ENCODE assay signal across 8 cellular contexts in the genomic region with DNA sequence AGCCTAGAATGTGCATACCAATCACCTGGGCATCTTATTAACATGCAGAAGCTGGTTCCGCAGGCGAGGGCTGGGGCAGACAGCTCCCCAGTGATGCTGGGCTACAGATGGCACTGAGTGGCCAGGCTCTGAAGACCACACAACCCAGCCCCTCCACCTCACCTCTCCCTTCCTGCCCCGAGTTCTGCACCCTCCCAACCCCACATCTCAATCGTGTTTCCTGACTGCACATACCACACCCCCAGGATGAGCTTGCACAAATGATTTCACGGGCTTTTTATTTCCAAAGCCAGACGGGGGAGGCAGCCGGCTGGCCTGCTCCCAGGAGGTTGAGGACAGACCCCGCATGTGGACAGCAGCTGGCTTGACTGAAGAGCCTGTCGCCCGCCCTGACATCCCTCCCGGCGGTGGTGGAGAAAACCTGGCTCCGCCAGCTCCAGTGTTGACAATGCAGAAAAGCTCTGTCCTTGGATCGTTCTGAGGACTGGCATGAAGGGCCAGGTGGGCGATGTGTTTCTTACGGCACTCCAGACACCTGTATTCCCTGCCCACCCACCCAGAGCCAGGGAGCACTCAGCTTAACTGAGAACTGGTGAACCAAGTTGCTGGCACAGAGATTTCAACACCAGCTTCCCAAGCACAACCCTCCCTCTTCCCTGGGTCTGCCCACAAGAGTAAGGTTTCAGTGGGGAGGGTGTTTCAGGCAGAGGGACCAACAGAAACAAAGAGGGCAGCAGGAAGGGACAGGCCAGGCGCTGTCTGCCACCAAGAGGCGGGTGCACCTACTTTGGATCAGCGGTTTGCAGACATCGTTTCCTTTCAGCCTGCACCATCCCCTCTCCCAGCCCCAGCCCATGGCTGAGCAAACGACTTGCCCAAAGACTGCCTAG. TPM values are rescaled to one million over a fixed set of nuclear protein-coding genes. Genes with fewer than 3 reads are reported as not detected.
A peak's percentile ranks its signal among the peaks of the same experiment; 100 is the strongest.
DNase-seq lines count a peak whose midpoint lies in the region; ATAC-seq, FAIRE-seq and TF ChIP-seq lines count a peak whose summit lies in the region.

No MANE protein-coding gene starts in this region.

- peak overlapping the region; percentile 80 to 100 (median 91) for H3K4me2 ChIP-seq in BLaER1 treated with 17β-estradiol and CSF1 and Interleukin-3, amounts not matched to agents 10 nM and 100 nM

- peak overlapping the region; percentile 70 for H3K4me3 Mint-ChIP-seq in natural killer cell

- no peaks in the 10 kb centered on the region for H3K36me3 Mint-ChIP-seq in natural killer cell

- peaks cover 55 to 61% of the 10 kb centered on the region in 2 donors for H3K4me1 Mint-ChIP-seq in natural killer cell

- peak overlapping the region in 10 of 11 experiments; percentile 16 to 68 (median 61); a peak in 19 of 22 replicates for H3K9ac ChIP-seq in BLaER1 treated with 17β-estradiol and CSF1 and Interleukin-3, amounts not matched to agents 10 nM and 100 nM

- peaks cover 0 to 20% (median 11%) of the 10 kb centered on the region in 11 experiments; a peak in 13 of 22 replicates for H3K36me3 ChIP-seq in BLaER1 treated with 17β-estradiol and CSF1 and Interleukin-3, amounts not matched to agents 10 nM and 100 nM
- H3K36me3 ChIP-seq in bronchial epithelial cell (ENCODE audit: control insufficient read depth, insufficient read depth, low read length): peaks cover 11% of the 10 kb centered on the region

- no peaks in the 10 kb centered on the region for H3K9me3 ChIP-seq in BLaER1 treated with 17β-estradiol and CSF1 and Interleukin-3, amounts not matched to agents 10 nM and 100 nM (replicated peaks in 1 of 11)

- peaks cover 0 to 74% (median 8%) of the 10 kb centered on the region in 11 experiments; a peak in 11 of 22 replicates for H4K20me1 ChIP-seq in BLaER1 treated with 17β-estradiol and CSF1 and Interleukin-3, amounts not matched to agents 10 nM and 100 nM

- peaks cover 71 to 84% (median 74%) of the 10 kb centered on the region in 10 experiments for H3K4me1 ChIP-seq in BLaER1 treated with 17β-estradiol and CSF1 and Interleukin-3, amounts not matched to agents 10 nM and 100 nM

- H3K27me3 Mint-ChIP-seq in natural killer cell (ENCODE audit: low read depth in 2 of 2): no peaks in the 10 kb centered on the region

- no peak for FAIRE-seq in bronchial epithelial cell (lab: Jason Lieb, UNC)

- H3K27me3 ChIP-seq in BLaER1 treated with 17β-estradiol and CSF1 and Interleukin-3, amounts not matched to agents 10 nM and 100 nM: no peaks in the 10 kb centered on the region
- H3K27me3 ChIP-seq in bronchial epithelial cell (ENCODE audit: control insufficient read depth, insufficient read depth, low read length): no peaks in the 10 kb centered on the region

- DNase-seq in NCI-H1105 (lab: John Stamatoyannopoulos, UW): peak; percentile 50
- DNase-seq in bronchial epithelial cell (ENCODE audit: low read depth): peak; percentile 39
- DNase-seq in natural killer cell: no peak
- no peak for DNase-seq in hippocampal formation (lab: John Stamatoyannopoulos, UW)
- DNase-seq in NCI-H69 (lab: John Stamatoyannopoulos, UW): no peak
- DNase-seq in NCI-H1436 (lab: John Stamatoyannopoulos, UW): no peak
- DNase-seq in hepatic stellate cell (ENCODE audit: low spot score): no peak

- peak overlapping the region in 10 of 11 experiments; percentile 34 to 77 (median 62); a peak in 18 of 22 replicates for H3K27ac ChIP-seq in BLaER1 treated with 17β-estradiol and CSF1 and Interleukin-3, amounts not matched to agents 10 nM and 100 nM

- peaks cover 0 to 2% of the 10 kb centered on the region in 2 donors for H3K9me3 Mint-ChIP-seq in natural killer cell

- intact Hi-C loops in natural killer cell (cut with micrococcal nuclease): no loop called here

- TF ChIP-seq CTCF in bronchial epithelial cell (IDR thresholded peaks at IDR 0.05; ENCODE audit: insufficient read depth, low read length, severe bottlenecking) (no peak), natural killer cell (IDR thresholded peaks at IDR 0.05) (no peak)

- H3K27ac Mint-ChIP-seq in natural killer cell: peak overlapping the region; percentile 83 to 95

- peak overlapping the region in 5 of 10 experiments; percentile 8 to 60 (median 39); a peak in 6 of 20 replicates for H3K4me3 ChIP-seq in BLaER1 treated with 17β-estradiol and CSF1 and Interleukin-3, amounts not matched to agents 10 nM and 100 nM
- H3K4me3 ChIP-seq in bronchial epithelial cell (ENCODE audit: low read depth, low read length): no peak overlapping the region

- peak in 2 of 3 donors; percentile 27 to 45 for ATAC-seq in natural killer cell

RNA-seq across cellular contexts. Expression of gene ALDH4A1, which starts 21.6 kb away (rescaled TPM):
- total RNA-seq in bronchial epithelial cell: 15.8 and 30.6 TPM in 2 replicates
- 1 to 10 TPM; 3.4 to 4.1 (median 3.7) TPM for total RNA-seq in natural killer cell

RNA-seq across cellular contexts. Expression of gene IFFO2, which starts 32.5 kb away (rescaled TPM):
- total RNA-seq in bronchial epithelial cell: 11.8 and 26.0 TPM in 2 replicates
- total RNA-seq in natural killer cell: 100 to 1,000 TPM in 1 of 3 donors, 10 to 100 TPM in 2; 52.4 to 105 (median 66.5) TPM

Comparison
In these comparisons a context has a peak if more than half of its experiments do, and no peak if none do; other contexts are left out.
1. DNase-seq: peak in NCI-H1105 (single experiment) and bronchial epithelial cell (single experiment); none in natural killer cell (single experiment), hippocampal formation (0 of 2), NCI-H69 (single experiment), NCI-H1436 (single experiment) and hepatic stellate cell (single experiment).